ENCODE assay signal across 14 cellular contexts in the genomic region with DNA sequence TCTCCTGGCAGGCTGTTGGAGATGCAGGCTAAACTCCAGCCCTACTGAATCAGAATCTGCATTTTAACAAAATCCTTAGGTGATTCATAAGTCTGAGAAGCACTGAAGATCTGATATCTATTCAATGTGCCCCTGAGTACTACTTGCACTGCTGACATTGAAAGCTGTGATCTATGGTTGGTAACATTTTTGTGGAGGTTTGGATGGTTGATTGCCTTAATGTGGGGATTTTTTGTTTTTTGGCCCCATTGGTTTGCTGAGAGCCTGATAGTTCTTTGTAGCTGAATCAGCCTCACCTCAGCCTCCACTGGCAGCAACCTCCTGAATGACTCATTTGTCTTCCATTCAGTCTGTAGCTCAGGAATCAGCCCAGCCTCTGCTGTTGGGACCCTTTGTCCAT. TPM values are rescaled to one million over a fixed set of nuclear protein-coding genes. Genes with fewer than 3 reads are reported as not detected.
A peak's percentile ranks its signal among the peaks of the same experiment; 100 is the strongest.
DNase-seq lines count a peak whose midpoint lies in the region; ATAC-seq, FAIRE-seq and TF ChIP-seq lines count a peak whose summit lies in the region.
"Had no signal": no experiment of that assay in that cellular context is flagged by ENCODE, and none has a peak within 500 bp of the region (broad histone marks: within the 10 kb centered on the region; RNA-seq: fewer than 3 reads in every experiment).

No MANE protein-coding gene starts in this region.

- no peak overlapping the region for H3K4me3 ChIP-seq in GM12878
- no peak overlapping the region for H3K4me3 ChIP-seq in stomach
- H3K4me3 ChIP-seq: heart right ventricle had no signal

- H3K4me2 ChIP-seq in GM12878 (ENCODE audit: control insufficient read depth, insufficient read depth) = no peak overlapping the region

- no peaks in the 10 kb centered on the region for H3K27me3 Mint-ChIP-seq in activated CD4-positive, alpha-beta T cell treated with anti-CD3 and anti-CD28 coated beads for 36 hours
- no peaks in the 10 kb centered on the region for H3K27me3 Mint-ChIP-seq in T-helper 2 cell treated with Interferon-gamma antibody and Interleukin-4, amounts not matched to agents 5 μg/mL and 100 μg/mL, for 36 hours (ENCODE audit: low read depth)
- H3K27me3 Mint-ChIP-seq: T-helper 17 cell had no signal

- intact Hi-C loops in activated CD4-positive, alpha-beta T cell treated with anti-CD3 and anti-CD28 coated beads for 36 hours (cut with DNase I, micrococcal nuclease) = no loop called here
- intact Hi-C loops in GM12878 (cut with micrococcal nuclease; ENCODE audit: unreplicated experiment) (no loop called here), stomach (cut with DNase I; ENCODE audit: low total_unique reads) (no loop called here)

- no peak for TF ChIP-seq EP300 in GM12878 (IDR thresholded peaks at IDR 0.05; ENCODE audit: borderline replicate concordance in 1 of 2, control insufficient read depth in 1 of 2, low read depth in 2 of 2, low read length in 2 of 2)
- no peak for TF ChIP-seq EP300 in stomach (IDR thresholded peaks at IDR 0.05)

- TF ChIP-seq POLR2A in GM12878 (IDR thresholded peaks at IDR 0.05; ENCODE audit: low read depth, low read length) (no peak), stomach (IDR thresholded peaks at IDR 0.05) (no peak)

- no peak for TF ChIP-seq CTCF in GM12878 (IDR thresholded peaks at IDR 0.05 in 2 of 3, conservative IDR thresholded peaks at IDR 0.05 in 1 of 3; ENCODE audit: control insufficient read depth in 2 of 3, extremely low read depth in 1 of 3, insufficient read depth in 1 of 3, low read depth in 3 of 3, low read length in 3 of 3)
- TF ChIP-seq CTCF in stomach (IDR thresholded peaks at IDR 0.05) = no peak

- H3K4me1 ChIP-seq in GM12878 (ENCODE audit: control insufficient read depth, insufficient read depth, low read length) (peaks cover 7% of the 10 kb centered on the region; the same call in 1 of the 2 replicates), stomach (peaks cover 0 to 4% (median 0%) of the 10 kb centered on the region in 4 donors)

- in situ Hi-C loops in GM12878 (cut with MboI) = no loop called here

- RAD21 ChIA-PET in GM12878 (lab: Charles Lee; ENCODE audit: unreplicated experiment) = interaction anchor here (1.1 kb wide), 1 partner anchor 20 kb away, joined by 3 read pairs; no protein-coding TSS in a partner anchor

- no peaks in the 10 kb centered on the region for H4K20me1 ChIP-seq in GM12878 (ENCODE audit: control insufficient read depth, insufficient read depth)

- POLR2A ChIA-PET in activated CD4-positive, alpha-beta T cell treated with anti-CD3 and anti-CD28 coated beads for 36 hours (lab: Charles Lee) = interaction anchor here (0.6 to 0.7 kb wide), 2 partner anchors 38 to 57 kb away, joined by 3 read pairs; no protein-coding TSS in a partner anchor
- POLR2A ChIA-PET in GM12878 (lab: Charles Lee) = interaction anchor here (0.6 to 1.1 kb wide), 2 partner anchors 33 to 158 kb away, joined by 3 to 4 read pairs; no protein-coding TSS in a partner anchor

- peaks cover 1% of the 10 kb centered on the region for H3K36me3 Mint-ChIP-seq in activated CD4-positive, alpha-beta T cell treated with anti-CD3 and anti-CD28 coated beads for 36 hours (ENCODE audit: low read depth)
- H3K36me3 Mint-ChIP-seq in T-helper 2 cell treated with Interferon-gamma antibody and Interleukin-4, amounts not matched to agents 5 μg/mL and 100 μg/mL, for 36 hours (ENCODE audit: low read depth) = peaks cover 13% of the 10 kb centered on the region

- CTCF ChIA-PET in activated CD4-positive, alpha-beta T cell treated with anti-CD3 and anti-CD28 coated beads for 36 hours (lab: Charles Lee) = interaction anchor here (0.7 to 1.7 kb wide), 5 partner anchors 15 to 47 kb away, joined by 3 to 9 read pairs (median 4); partner anchors contain the start of gene LRRN3
- CTCF ChIA-PET in GM12878 (lab: Yijun Ruan, JAX) = interaction anchor here (0.7 to 0.9 kb wide), 2 partner anchors 26 to 654 kb away, joined by 3 to 4 read pairs; no protein-coding TSS in a partner anchor

- SMC1A ChIA-PET in GM12878 (lab: Charles Lee; ENCODE audit: uncharacterized antibody, unreplicated experiment) = interaction anchor here (1.0 kb wide), 1 partner anchor 64 kb away, joined by 3 read pairs; no protein-coding TSS in a partner anchor

- no peak overlapping the region for H2AFZ ChIP-seq in GM12878 (ENCODE audit: control insufficient read depth, low read depth, low read length)

- peaks cover 2% of the 10 kb centered on the region for H3K9me3 Mint-ChIP-seq in activated CD4-positive, alpha-beta T cell treated with anti-CD3 and anti-CD28 coated beads for 36 hours (ENCODE audit: low read depth)
- H3K9me3 Mint-ChIP-seq in T-helper 2 cell treated with Interferon-gamma antibody and Interleukin-4, amounts not matched to agents 5 μg/mL and 100 μg/mL, for 36 hours = peaks cover 11% of the 10 kb centered on the region

- H3K27me3 ChIP-seq in GM12878 (replicated peaks in 1 of 2; ENCODE audit: control insufficient read depth in 2 of 2, insufficient read depth in 2 of 2, low read length in 1 of 2) (no peaks in the 10 kb centered on the region), stomach (no peaks in the 10 kb centered on the region)
- H3K27me3 ChIP-seq: heart right ventricle had no signal

- TF ChIP-seq RAD21 in GM12878 (IDR thresholded peaks at IDR 0.05; ENCODE audit: insufficient read depth, low read depth, low read length) = no peak

- no peak overlapping the region for H3K4me3 Mint-ChIP-seq in activated CD4-positive, alpha-beta T cell treated with anti-CD3 and anti-CD28 coated beads for 36 hours
- H3K4me3 Mint-ChIP-seq in T-helper 2 cell treated with Interferon-gamma antibody and Interleukin-4, amounts not matched to agents 5 μg/mL and 100 μg/mL, for 36 hours = peak overlapping the region; percentile 2
- H3K4me3 Mint-ChIP-seq: T-helper 17 cell had no signal

- peaks cover 69% of the 10 kb centered on the region for H3K4me1 Mint-ChIP-seq in activated CD4-positive, alpha-beta T cell treated with anti-CD3 and anti-CD28 coated beads for 36 hours
- peaks cover 64% of the 10 kb centered on the region for H3K4me1 Mint-ChIP-seq in T-helper 2 cell treated with Interferon-gamma antibody and Interleukin-4, amounts not matched to agents 5 μg/mL and 100 μg/mL, for 36 hours (ENCODE audit: low read depth)

- H3K27ac ChIP-seq in GM12878 (ENCODE audit: control insufficient read depth, insufficient read depth) = no peak overlapping the region
- H3K27ac ChIP-seq in stomach = no peak overlapping the region
- H3K27ac ChIP-seq: heart right ventricle had no signal

- no peak for FAIRE-seq in GM12878 (lab: Jason Lieb, UNC)

- H3K79me2 ChIP-seq in GM12878 (ENCODE audit: control insufficient read depth, insufficient read depth, low read length) = no peaks in the 10 kb centered on the region

- peak; percentile 83 for ATAC-seq in activated CD4-positive, alpha-beta T cell treated with anti-CD3 and anti-CD28 coated beads for 36 hours
- peak; percentile 34; the same call in 2 of the 3 replicates for ATAC-seq in GM12878
- ATAC-seq: T-helper 17 cell had no signal

- DNase-seq in activated CD4-positive, alpha-beta T cell treated with anti-CD3 and anti-CD28 coated beads for 36 hours = peak; percentile 62
- DNase-seq in activated CD4-positive, alpha-beta T cell treated with anti-CD3 and anti-CD28 coated beads for 1 hour = no peak
- DNase-seq in T-helper 2 cell treated with Interferon-gamma antibody and Interleukin-4, amounts not matched to agents 5 μg/mL and 100 μg/mL, for 36 hours (ENCODE audit: low spot score) = peak; percentile 60
- DNase-seq in GM12878 (ENCODE audit: low read depth, low spot score) = no peak
- DNase-seq in stimulated activated CD8-positive, alpha-beta memory T cell treated with anti-CD3 and anti-CD28 coated beads, Interleukin-4, amount 100 ng/mL, for 24 hours (ENCODE audit: low read depth) = peak; percentile 18
- no peak for DNase-seq in DMS79 (lab: John Stamatoyannopoulos, UW)
- DNase-seq in stomach = no peak
- no peak for DNase-seq in UCSD-AML1 (lab: John Stamatoyannopoulos, UW; ENCODE audit: unreplicated experiment)
- DNase-seq: activated effector memory CD4-positive, alpha-beta T cell treated with anti-CD3 and anti-CD28 coated beads, Interleukin-2, amount 50 U/mL, for 16 hours; effector memory CD4-positive, alpha-beta T cell; heart right ventricle; T-helper 17 cell had no signal

- no peaks in the 10 kb centered on the region for H3K9me3 ChIP-seq in GM12878 (replicated peaks; ENCODE audit: control insufficient read depth, insufficient read depth, low read length)
- H3K9me3 ChIP-seq in stomach = no peaks in the 10 kb centered on the region
- H3K9me3 ChIP-seq: heart right ventricle had no signal

- H3K9ac ChIP-seq in GM12878 (ENCODE audit: control insufficient read depth, insufficient read depth, low read length) = no peak overlapping the region

- BruUV-seq in GM12878 (replicated peaks; lab: Mats Ljungman, UMichigan) = no TSS peak

- H3K36me3 ChIP-seq in GM12878 (ENCODE audit: control insufficient read depth in 2 of 2, insufficient read depth in 2 of 2, low read length in 1 of 2) = no peaks in the 10 kb centered on the region
- no peaks in the 10 kb centered on the region for H3K36me3 ChIP-seq in stomach
- H3K36me3 ChIP-seq: heart right ventricle had no signal

- H3K27ac Mint-ChIP-seq in activated CD4-positive, alpha-beta T cell treated with anti-CD3 and anti-CD28 coated beads for 36 hours = peak overlapping the region; percentile 52
- H3K27ac Mint-ChIP-seq in T-helper 2 cell treated with Interferon-gamma antibody and Interleukin-4, amounts not matched to agents 5 μg/mL and 100 μg/mL, for 36 hours = peak overlapping the region; percentile 60

TF ChIP-seq in GM12878, 131 proteins besides CTCF, POLR2A, EP300 and RAD21 (continues in another document):
- no peak for TF ChIP-seq POLR2AphosphoS2 (IDR thresholded peaks at IDR 0.05; ENCODE audit: low read depth, low read length)

RNA-seq across cellular contexts. Expression of gene LRRN3, which starts 14.7 kb away (rescaled TPM):
- 1 to 10 TPM; 6.7 to 8.0 TPM for total RNA-seq in activated CD4-positive, alpha-beta T cell treated with anti-CD3 and anti-CD28 coated beads for 36 hours
- total RNA-seq in GM12878 (2013; cell fraction: nucleolus; rRNA removed) = not detected in 2 replicates
- 0.11 TPM in 2 replicates for total RNA-seq in GM12878 (2014; rRNA removed)
- 0.04 and 0.05 TPM in 2 replicates for total RNA-seq in GM12878 (2014; rRNA removed; fragmentation: Illumina TruSeq; extraction: Trizol)
- total RNA-seq in GM12878 (2021) = 0.08 and 0.18 TPM in 2 replicates
- polyA plus RNA-seq in GM12878 (2011; ENCODE audit: low read depth) = 0.07 TPM
- polyA plus RNA-seq in GM12878 (2011; rRNA removed) = not detected in 2 replicates
- polyA plus RNA-seq in GM12878 (2011; cell fraction: cytosol; rRNA removed) = not detected in 2 replicates
- polyA plus RNA-seq in GM12878 (2011; cell fraction: nucleus; rRNA removed) = not detected in 2 replicates
- polyA plus RNA-seq in GM12878 (2012) = 0.05 and 0.06 TPM in 2 replicates
- 0.06 TPM in 1 of 2 replicates, not detected in the other for polyA plus RNA-seq in GM12878 (2014; fragmentation: Illumina TruSeq; extraction: Trizol)
- under 1 TPM; 0.02 to 0.16 TPM for polyA plus RNA-seq in GM12878 (2014; fragmentation: Nextera tagmentation; extraction: Ambion mirVana)
- polyA plus RNA-seq in GM12878 (2014; rRNA removed) = 0.03 TPM in 1 of 2 replicates, not detected in the other
- under 1 TPM in 1 of 2 experiments, not detected in 1; 0.24 TPM for polyA plus RNA-seq in GM12878 (2016; fragmentation: Nextera tagmentation; extraction: Ambion mirVana)
- not detected in 2 replicates for polyA minus RNA-seq in GM12878 (2011; rRNA and poly(A)+ RNA removed)
- not detected in 2 replicates for polyA minus RNA-seq in GM12878 (2011; cell fraction: cytosol; rRNA and poly(A)+ RNA removed)
- polyA minus RNA-seq in GM12878 (2011; cell fraction: nucleus; rRNA and poly(A)+ RNA removed) = not detected in 2 replicates
- total RNA-seq in stomach = 1 to 10 TPM in 1 of 5 donors, not detected in 4; 4.4 TPM
- under 1 TPM in 2 of 3 donors, not detected in 1; 0.33 to 0.61 TPM for polyA plus RNA-seq in stomach
- total RNA-seq: HT-29, pulmonary artery endothelial cell had no signal

Comparison
In these comparisons a context has a peak if more than half of its experiments do, and no peak if none do; other contexts are left out.
1. DNase-seq: peak in activated CD4-positive, alpha-beta T cell treated with anti-CD3 and anti-CD28 coated beads for 36 hours (single experiment), T-helper 2 cell treated with Interferon-gamma antibody and Interleukin-4, amounts not matched to agents 5 μg/mL and 100 μg/mL, for 36 hours (single experiment) and stimulated activated CD8-positive, alpha-beta memory T cell treated with anti-CD3 and anti-CD28 coated beads, Interleukin-4, amount 100 ng/mL, for 24 hours (single experiment); none in activated CD4-positive, alpha-beta T cell treated with anti-CD3 and anti-CD28 coated beads for 1 hour (single experiment), GM12878 (single experiment), DMS79 (single experiment), stomach (single experiment) and UCSD-AML1 (single experiment).